8 cellular contexts compared by ENCODE assay signal in genomic region chrX:104136241-104137019, GRCh38. TPM values are rescaled to one million over a fixed set of nuclear protein-coding genes. Genes with fewer than 3 reads are reported as not detected.
DNase-seq lines count a peak whose midpoint lies in the region; ATAC-seq and TF ChIP-seq lines count a peak whose summit lies in the region.

No MANE protein-coding gene starts in this region.

- peak; percentile 90 for ATAC-seq in RWPE2 (ENCODE audit: low read depth)
- ATAC-seq in HG03045 (IDR thresholded peaks at IDR 0.05; ENCODE audit: unreplicated experiment) = no peak

- H3K27ac ChIP-seq in RWPE2 (ENCODE audit: poor library complexity, severe bottlenecking) = no peak overlapping the region

- H3K27ac Mint-ChIP-seq in osteocyte (ENCODE audit: unreplicated experiment) = peak overlapping the region; percentile 95

- TF ChIP-seq CTCF in RWPE2 (IDR thresholded peaks at IDR 0.05; ENCODE audit: poor library complexity, severe bottlenecking) = peak; percentile 66
- peak; percentile 82 for TF ChIP-seq CTCF in osteocyte (IDR thresholded peaks at IDR 0.05)

- no peaks in the 10 kb centered on the region for H3K27me3 Mint-ChIP-seq in osteocyte (ENCODE audit: unreplicated experiment)

- H3K36me3 ChIP-seq in H7 (replicated peaks; ENCODE audit: control insufficient read depth, insufficient read depth, low read length) = no peaks in the 10 kb centered on the region
- no peaks in the 10 kb centered on the region for H3K36me3 ChIP-seq in RWPE2 (ENCODE audit: low read depth)

- no peaks in the 10 kb centered on the region for H3K9me3 Mint-ChIP-seq in osteocyte (ENCODE audit: unreplicated experiment)

- DNase-seq in GM04504 (ENCODE audit: low read depth) (peak; percentile 61), H7 (peak; percentile 57), M059J (ENCODE audit: low read depth) (peak; percentile 87), RWPE2 (ENCODE audit: low spot score) (peak; percentile 34), germinal center (ENCODE audit: low spot score) (peak; percentile 51), osteocyte (ENCODE audit: extremely low spot score, unreplicated experiment) (peak; percentile 89)
- DNase-seq in activated naive CD4-positive, alpha-beta T cell treated with anti-CD3 and anti-CD28 coated beads, Interleukin-2, amount 50 U/mL, for 16 hours = peak; percentile 34

- peaks cover 6% of the 10 kb centered on the region for H3K4me1 Mint-ChIP-seq in osteocyte (ENCODE audit: unreplicated experiment)

- no peak overlapping the region for H3K4me3 ChIP-seq in H7 (ENCODE audit: insufficient read depth, low read depth, low read length)
- peak overlapping the region; percentile 28 for H3K4me3 ChIP-seq in RWPE2 (ENCODE audit: severe bottlenecking)

- H3K9me3 ChIP-seq in RWPE2 (ENCODE audit: severe bottlenecking) = no peaks in the 10 kb centered on the region

- H3K27me3 ChIP-seq in H7 (ENCODE audit: control insufficient read depth, insufficient read depth, low read length) (no peaks in the 10 kb centered on the region), RWPE2 (ENCODE audit: insufficient read depth, poor library complexity, severe bottlenecking) (no peaks in the 10 kb centered on the region)

- H3K4me1 ChIP-seq in RWPE2 (ENCODE audit: insufficient read depth, poor library complexity, severe bottlenecking) = no peaks in the 10 kb centered on the region

- H3K4me3 Mint-ChIP-seq in osteocyte (ENCODE audit: unreplicated experiment) = peak overlapping the region; percentile 83

- H3K36me3 Mint-ChIP-seq in osteocyte (ENCODE audit: unreplicated experiment) = no peaks in the 10 kb centered on the region

RNA-seq across cellular contexts. Expression of gene SLC25A53, which starts 20.4 kb away (rescaled TPM):
- 2.2 and 2.3 TPM in 2 replicates for total RNA-seq in H7 (2014; rRNA removed; shearing (Covaris generic))
- 4.9 and 11.0 TPM in 2 replicates for total RNA-seq in M059J (2014; rRNA removed; shearing (Covaris generic))
- total RNA-seq in osteocyte = 4.1 and 6.1 TPM in 2 replicates

RNA-seq across cellular contexts. Expression of gene ZCCHC18, which starts 24.1 kb away (rescaled TPM):
- 3.5 and 6.0 TPM in 2 replicates for total RNA-seq in H7 (2014; rRNA removed; shearing (Covaris generic))
- 1.7 TPM in 1 of 2 replicates, not detected in the other for total RNA-seq in M059J (2014; rRNA removed; shearing (Covaris generic))
- 5.2 and 6.4 TPM in 2 replicates for total RNA-seq in osteocyte

RNA-seq across cellular contexts. Expression of gene FAM199X, which starts 29.8 kb away (rescaled TPM):
- 23.9 and 25.7 TPM in 2 replicates for total RNA-seq in H7 (2014; rRNA removed; shearing (Covaris generic))
- total RNA-seq in M059J (2014; rRNA removed; shearing (Covaris generic)) = 24.1 and 35.2 TPM in 2 replicates
- total RNA-seq in osteocyte = 11.2 and 11.7 TPM in 2 replicates

Comparison
In these comparisons a context has a peak if more than half of its experiments do, and no peak if none do; other contexts are left out.
1. DNase-seq: peak in every context shown above with its lines; median percentile 89 in osteocyte; 87 in M059J; 61 in GM04504; 57 in H7; 51 in germinal center; 34 in RWPE2; 34 in activated naive CD4-positive, alpha-beta T cell treated with anti-CD3 and anti-CD28 coated beads, Interleukin-2, amount 50 U/mL, for 16 hours.